ENCODE assay signal across 8 cellular contexts in genomic region chr5:159184858-159185381, GRCh38. TPM values are rescaled to one million over a fixed set of nuclear protein-coding genes. Genes with fewer than 3 reads are reported as not detected.
DNase-seq lines count a peak whose midpoint lies in the region; ATAC-seq and TF ChIP-seq lines count a peak whose summit lies in the region.

No MANE protein-coding gene starts in this region.

- no peaks in the 10 kb centered on the region for H3K9me3 Mint-ChIP-seq in activated CD4-positive, alpha-beta T cell treated with anti-CD3 and anti-CD28 coated beads, Interleukin-2, amount 10 ng/mL, durations not matched to agents 24 days and 14 days

- H3K4me3 Mint-ChIP-seq in activated CD4-positive, alpha-beta T cell treated with anti-CD3 and anti-CD28 coated beads, Interleukin-2, amount 10 ng/mL, durations not matched to agents 24 days and 14 days, result peak overlapping the region; percentile 42

- peaks cover 38% of the 10 kb centered on the region for H3K4me1 ChIP-seq in foreskin keratinocyte

- ATAC-seq in foreskin keratinocyte, result peak; percentile 93

- no peaks in the 10 kb centered on the region for H3K27me3 Mint-ChIP-seq in activated CD4-positive, alpha-beta T cell treated with anti-CD3 and anti-CD28 coated beads, Interleukin-2, amount 10 ng/mL, durations not matched to agents 24 days and 14 days

- DNase-seq in stimulated activated naive CD4-positive, alpha-beta T cell treated with Interleukin-2 at 50 U/mL for 16 hours (lab: John Stamatoyannopoulos, UW), result peak; percentile 19
- no peak for DNase-seq in stimulated activated naive CD4-positive, alpha-beta T cell (lab: John Stamatoyannopoulos, UW)
- DNase-seq in activated CD4-positive, alpha-beta T cell treated with anti-CD3 and anti-CD28 coated beads, Interleukin-2, amount 10 ng/mL, durations not matched to agents 24 days and 14 days, result peak; percentile 67
- DNase-seq in foreskin keratinocyte, result peak; percentile 58 to 84
- peak; percentile 58 for DNase-seq in stromal cell of bone marrow (ENCODE audit: low read depth)
- DNase-seq in middle frontal gyrus (ENCODE audit: extremely low spot score, low spot score), result no peak
- no peak for DNase-seq in NCI-H446 treated with DMSO at 0.1 percent for 48 hours (lab: John Stamatoyannopoulos, UW)
- DNase-seq in SHP77 (lab: John Stamatoyannopoulos, UW), result no peak

- H3K27ac ChIP-seq in foreskin keratinocyte, result peak overlapping the region; percentile 96

- TF ChIP-seq CTCF in foreskin keratinocyte (conservative IDR thresholded peaks at IDR 0.05), result peak; percentile 1

- peak overlapping the region; percentile 80 for H3K27ac Mint-ChIP-seq in activated CD4-positive, alpha-beta T cell treated with anti-CD3 and anti-CD28 coated beads, Interleukin-2, amount 10 ng/mL, durations not matched to agents 24 days and 14 days

- H3K36me3 Mint-ChIP-seq in activated CD4-positive, alpha-beta T cell treated with anti-CD3 and anti-CD28 coated beads, Interleukin-2, amount 10 ng/mL, durations not matched to agents 24 days and 14 days (ENCODE audit: low read depth), result peaks cover 52% of the 10 kb centered on the region

- intact Hi-C loops in activated CD4-positive, alpha-beta T cell treated with anti-CD3 and anti-CD28 coated beads, Interleukin-2, amount 10 ng/mL, durations not matched to agents 24 days and 14 days (cut with micrococcal nuclease), result loop anchor here (1.0 kb wide), 1 partner anchor 23 kb away; no protein-coding TSS in a partner anchor

- peaks cover 46% of the 10 kb centered on the region for H3K4me1 Mint-ChIP-seq in activated CD4-positive, alpha-beta T cell treated with anti-CD3 and anti-CD28 coated beads, Interleukin-2, amount 10 ng/mL, durations not matched to agents 24 days and 14 days

- H3K27me3 ChIP-seq in foreskin keratinocyte, result no peaks in the 10 kb centered on the region

RNA-seq across cellular contexts. Expression of gene RNF145, which starts 24.4 kb away (rescaled TPM):
- total RNA-seq in activated CD4-positive, alpha-beta T cell treated with anti-CD3 and anti-CD28 coated beads, Interleukin-2, amount 10 ng/mL, durations not matched to agents 24 days and 14 days, result 141 and 149 TPM in 2 replicates
- 56.2 and 58.3 TPM in 2 replicates for total RNA-seq in foreskin keratinocyte
- polyA plus RNA-seq in foreskin keratinocyte, result 43.3 and 50.1 TPM in 2 replicates

Comparison
In these comparisons a context has a peak if more than half of its experiments do, and no peak if none do; other contexts are left out.
1. DNase-seq: peak in stimulated activated naive CD4-positive, alpha-beta T cell treated with Interleukin-2 at 50 U/mL for 16 hours (single experiment), activated CD4-positive, alpha-beta T cell treated with anti-CD3 and anti-CD28 coated beads, Interleukin-2, amount 10 ng/mL, durations not matched to agents 24 days and 14 days (single experiment), foreskin keratinocyte (2 of 2) and stromal cell of bone marrow (single experiment); none in stimulated activated naive CD4-positive, alpha-beta T cell (0 of 6), middle frontal gyrus (single experiment), NCI-H446 treated with DMSO at 0.1 percent for 48 hours (single experiment) and SHP77 (0 of 2).